1 cellular context compared by ENCODE assay signal in the genomic region with DNA sequence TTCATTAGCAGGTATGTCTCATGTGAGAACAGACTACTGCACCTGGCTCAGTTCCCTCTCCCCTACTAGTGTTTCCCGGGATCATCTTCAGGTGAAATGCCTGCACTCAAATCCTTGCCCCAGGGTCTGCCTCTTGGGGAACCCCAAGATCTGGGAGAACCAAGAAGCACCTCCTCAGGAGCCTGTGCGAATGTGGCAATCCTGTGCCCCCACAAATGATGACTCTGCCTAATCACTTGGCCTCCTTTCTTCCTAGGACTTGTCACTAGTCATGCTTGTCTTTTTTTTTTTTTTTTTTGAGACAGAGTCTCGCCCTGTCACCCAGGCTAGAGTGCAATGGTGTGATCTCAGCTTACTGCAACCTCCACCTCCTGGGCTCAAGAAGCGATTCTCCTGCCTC.
TF ChIP-seq lines count a peak whose summit lies in the region.

No MANE protein-coding gene starts in this region.

TF ChIP-seq in K562, 482 proteins besides CTCF, POLR2A, EP300 and RAD21:
- no peak for TF ChIP-seq CCNT2 (IDR thresholded peaks at IDR 0.05; ENCODE audit: borderline replicate concordance, extremely low read depth, insufficient read length, low read depth, low read length)
- TF ChIP-seq RFX1 (IDR thresholded peaks at IDR 0.05): no peak
- TF ChIP-seq ZNF316 (IDR thresholded peaks at IDR 0.05): peak; percentile 28; the same call in 1 of the 2 replicates
- TF ChIP-seq CBX2 (IDR thresholded peaks at IDR 0.05; ENCODE audit: insufficient read depth, low read length, poor library complexity, severe bottlenecking): no peak
- TF ChIP-seq, protein P1, sequence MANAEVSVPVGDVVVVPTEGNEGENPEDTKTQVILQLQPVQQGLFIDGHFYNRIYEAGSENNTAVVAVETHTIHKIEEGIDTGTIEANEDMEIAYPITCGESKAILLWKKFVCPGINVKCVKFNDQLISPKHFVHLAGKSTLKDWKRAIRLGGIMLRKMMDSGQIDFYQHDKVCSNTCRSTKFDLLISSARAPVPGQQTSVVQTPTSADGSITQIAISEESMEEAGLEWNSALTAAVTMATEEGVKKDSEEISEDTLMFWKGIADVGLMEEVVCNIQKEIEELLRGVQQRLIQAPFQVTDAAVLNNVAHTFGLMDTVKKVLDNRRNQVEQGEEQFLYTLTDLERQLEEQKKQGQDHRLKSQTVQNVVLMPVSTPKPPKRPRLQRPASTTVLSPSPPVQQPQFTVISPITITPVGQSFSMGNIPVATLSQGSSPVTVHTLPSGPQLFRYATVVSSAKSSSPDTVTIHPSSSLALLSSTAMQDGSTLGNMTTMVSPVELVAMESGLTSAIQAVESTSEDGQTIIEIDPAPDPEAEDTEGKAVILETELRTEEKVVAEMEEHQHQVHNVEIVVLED (CRISPR knock-in tag; IDR thresholded peaks at IDR 0.05): no peak
- TF ChIP-seq FOXP1 (CRISPR knock-in tag; IDR thresholded peaks at IDR 0.05): no peak
TF ChIP-seq in K562: peak in this region for 1.
